ENCODE assay signal across 13 cellular contexts in the genomic region with DNA sequence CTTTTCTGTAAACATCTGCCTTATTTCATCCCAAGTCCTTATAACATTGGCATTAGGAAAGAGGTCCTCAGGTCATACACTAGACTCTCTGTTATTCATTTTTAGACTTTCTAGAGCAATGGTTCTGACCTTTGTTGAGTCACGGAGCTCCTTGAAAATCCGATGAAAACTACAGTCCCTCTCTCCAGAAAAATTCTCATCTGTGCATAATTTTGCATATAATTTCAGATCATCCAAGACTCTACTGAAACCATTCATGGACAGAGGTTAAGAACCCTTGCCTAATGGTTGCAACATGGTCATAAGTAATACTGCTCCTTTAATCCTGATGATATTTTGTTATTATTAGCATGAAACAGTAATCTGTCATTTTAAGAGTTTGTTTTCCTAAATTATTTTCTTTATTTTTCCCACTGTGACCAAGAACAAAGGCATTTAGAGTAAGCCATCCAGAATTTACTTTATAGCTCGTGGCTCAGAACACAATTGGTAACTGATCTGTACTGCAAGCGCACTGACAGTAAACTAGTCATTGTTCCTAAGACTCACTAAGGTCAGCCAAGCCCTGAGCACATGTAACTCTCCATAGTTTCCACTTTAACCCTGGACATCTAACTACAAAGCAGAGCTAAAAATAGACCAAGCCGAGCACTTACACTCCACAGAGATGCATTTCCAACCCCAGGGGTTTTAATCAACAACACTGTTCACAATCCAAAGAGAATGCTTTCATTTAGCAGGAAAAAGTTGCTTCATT. TPM values are rescaled to one million over a fixed set of nuclear protein-coding genes. Genes with fewer than 3 reads are reported as not detected.
DNase-seq lines count a peak whose midpoint lies in the region; ATAC-seq and TF ChIP-seq lines count a peak whose summit lies in the region.
"Had no signal": no experiment of that assay in that cellular context is flagged by ENCODE, and none has a peak within 500 bp of the region (broad histone marks: within the 10 kb centered on the region; RNA-seq: fewer than 3 reads in every experiment).

No MANE protein-coding gene starts in this region.

- H3K27me3 ChIP-seq in right atrium auricular region (no peaks in the 10 kb centered on the region), trophoblast cell (ENCODE audit: insufficient read depth, low read length) (no peaks in the 10 kb centered on the region)

- no peaks in the 10 kb centered on the region for H3K79me2 ChIP-seq in trophoblast cell (ENCODE audit: control insufficient read depth, insufficient read depth, low read length, poor library complexity)

- H2BK5ac ChIP-seq in trophoblast cell (ENCODE audit: low read depth, low read length, poor library complexity): no peak overlapping the region

- no peak overlapping the region for H3K18ac ChIP-seq in trophoblast cell (ENCODE audit: low read length)

- H3K79me1 ChIP-seq in trophoblast cell (ENCODE audit: low read length): no peaks in the 10 kb centered on the region

- H3K9ac ChIP-seq in trophoblast cell (ENCODE audit: low read length): no peak overlapping the region

- H3K4ac ChIP-seq in trophoblast cell (ENCODE audit: low read depth, low read length): no peak overlapping the region

- WGBS in trophoblast cell (ENCODE audit: extremely low coverage, insufficient coverage, insufficient read length): no CpG with 5 or more reads among the region's 5 CpGs

- DNase-seq in HCEC 1CT (peak; percentile 68), amniotic epithelial cell (ENCODE audit: low read depth) (peak; percentile 11), right atrium auricular region (ENCODE audit: low spot score) (no peak), progenitor cell of endocrine pancreas (ENCODE audit: low spot score, unreplicated experiment) (no peak), NAMALWA (ENCODE audit: low spot score) (no peak), trophoblast cell (no peak)
- no peak for DNase-seq in activated naive CD4-positive, alpha-beta T cell (lab: John Stamatoyannopoulos, UW)
- DNase-seq: activated B cell treated with CpG ODN at 0.5 μM for 24 hours; activated naive CD4-positive, alpha-beta T cell treated with anti-CD3 and anti-CD28 coated beads, Interleukin-2, amount 50 U/mL, for 16 hours; CD8-positive, alpha-beta memory T cell; mammary epithelial cell; NCI-H1048 had no signal

- H2AK5ac ChIP-seq in trophoblast cell (ENCODE audit: low read length): no peak overlapping the region

- H3K9me3 Mint-ChIP-seq in progenitor cell of endocrine pancreas (ENCODE audit: low read depth): peaks cover 5% of the 10 kb centered on the region

- no peak overlapping the region for H4K12ac ChIP-seq in trophoblast cell (ENCODE audit: low read depth, low read length)

- peaks cover 4% of the 10 kb centered on the region for H3K36me3 Mint-ChIP-seq in progenitor cell of endocrine pancreas (ENCODE audit: insufficient read depth)

- H3K9me3 ChIP-seq in right atrium auricular region (no peaks in the 10 kb centered on the region), trophoblast cell (ENCODE audit: insufficient read depth, low read depth, low read length) (no peaks in the 10 kb centered on the region)

- H3K36me3 ChIP-seq in right atrium auricular region (peaks cover 70% of the 10 kb centered on the region), trophoblast cell (ENCODE audit: control insufficient read depth in 1 of 2, insufficient read depth in 2 of 2, low read length in 2 of 2) (no peaks in the 10 kb centered on the region)

- H3K4me2 ChIP-seq in trophoblast cell (ENCODE audit: low read length): no peak overlapping the region

- H4K91ac ChIP-seq in trophoblast cell (ENCODE audit: low read depth, low read length): no peak overlapping the region

- peak overlapping the region; percentile 7 for H3K27ac Mint-ChIP-seq in progenitor cell of endocrine pancreas
- H3K27ac Mint-ChIP-seq: activated B cell treated with CpG ODN at 0.5 μM for 24 hours had no signal

- TF ChIP-seq CTCF in right atrium auricular region (IDR thresholded peaks at IDR 0.05) (no peak), progenitor cell of endocrine pancreas (IDR thresholded peaks at IDR 0.05; ENCODE audit: unreplicated experiment) (no peak)

- H3K4me1 ChIP-seq in right atrium auricular region (peaks cover 0 to 62% of the 10 kb centered on the region in 2 donors), trophoblast cell (ENCODE audit: control insufficient read depth in 1 of 2, insufficient read depth in 2 of 2, low read length in 2 of 2) (peaks cover 0 to 2% of the 10 kb centered on the region in 2 experiments)

- H3K23ac ChIP-seq in trophoblast cell (ENCODE audit: low read length): no peak overlapping the region

- peaks cover 6% of the 10 kb centered on the region for H3K4me1 Mint-ChIP-seq in progenitor cell of endocrine pancreas (ENCODE audit: low read depth)
- H3K4me1 Mint-ChIP-seq: activated B cell treated with CpG ODN at 0.5 μM for 24 hours had no signal

- no peak overlapping the region for H2BK12ac ChIP-seq in trophoblast cell (ENCODE audit: low read length)

- H3K27me3 Mint-ChIP-seq in progenitor cell of endocrine pancreas: no peaks in the 10 kb centered on the region
- H3K27me3 Mint-ChIP-seq: activated B cell treated with CpG ODN at 0.5 μM for 24 hours had no signal

- no peak overlapping the region for H4K8ac ChIP-seq in trophoblast cell (ENCODE audit: low read depth, low read length)

- no peak overlapping the region for H2BK120ac ChIP-seq in trophoblast cell (ENCODE audit: insufficient read depth, low read length, poor library complexity)

- H3K4me3 ChIP-seq in right atrium auricular region: peak overlapping the region in 1 of 2 donors; percentile 1
- no peak overlapping the region for H3K4me3 ChIP-seq in trophoblast cell (ENCODE audit: low read depth, low read length)

- ATAC-seq in HG02852 (IDR thresholded peaks at IDR 0.05; ENCODE audit: unreplicated experiment): no peak

- no peak overlapping the region for H2AFZ ChIP-seq in trophoblast cell (ENCODE audit: insufficient read depth, low read length, poor library complexity)

- no peak overlapping the region for H3K4me3 Mint-ChIP-seq in progenitor cell of endocrine pancreas (ENCODE audit: low read depth)
- H3K4me3 Mint-ChIP-seq: activated B cell treated with CpG ODN at 0.5 μM for 24 hours; CD8-positive, alpha-beta memory T cell had no signal

- H3K14ac ChIP-seq in trophoblast cell (ENCODE audit: low read length): no peak overlapping the region

- H3K27ac ChIP-seq in right atrium auricular region: peak overlapping the region; percentile 23 to 67
- H3K27ac ChIP-seq in trophoblast cell (ENCODE audit: low read depth, low read length): no peak overlapping the region

RNA-seq across cellular contexts. Expression of gene MYOM1, which starts 8.4 kb away (rescaled TPM):
- total RNA-seq in right atrium auricular region: 100 to 1,000 TPM; 357 to 410 TPM
- 1.1 TPM in 2 replicates for total RNA-seq in progenitor cell of endocrine pancreas
- 0.08 and 0.15 TPM in 2 replicates for polyA plus RNA-seq in trophoblast cell (2013)

RNA-seq across cellular contexts. Expression of gene MYL12A, which starts 36.2 kb away (rescaled TPM):
- total RNA-seq in right atrium auricular region (1,000 to 10,000 TPM; 1,108 to 5,712 TPM), progenitor cell of endocrine pancreas (236 and 256 TPM in 2 replicates)
- 475 and 498 TPM in 2 replicates for polyA plus RNA-seq in trophoblast cell (2013)

RNA-seq across cellular contexts. Expression of gene MYL12B, which starts 50.5 kb away (rescaled TPM):
- total RNA-seq in right atrium auricular region (100 to 1,000 TPM; 180 to 231 TPM), progenitor cell of endocrine pancreas (187 and 193 TPM in 2 replicates)
- 559 and 577 TPM in 2 replicates for polyA plus RNA-seq in trophoblast cell (2013)

Comparison
In these comparisons a context has a peak if more than half of its experiments do, and no peak if none do; other contexts are left out.
1. DNase-seq: peak in HCEC 1CT (single experiment) and amniotic epithelial cell (single experiment); none in right atrium auricular region (single experiment), progenitor cell of endocrine pancreas (single experiment), activated naive CD4-positive, alpha-beta T cell (0 of 4), NAMALWA (single experiment) and trophoblast cell (0 of 2).
2. RNA of gene MYOM1, which starts 8.4 kb away (total RNA-seq): 357 to 410 TPM in right atrium auricular region; 1.1 TPM in progenitor cell of endocrine pancreas; every median in the first group is over 100 times any median in the second.